In genomic region chr16:69831212-69832123, GRCh38 we compare ENCODE assay signal across 13 cellular contexts.
DNase-seq lines count a peak whose midpoint lies in the region; ATAC-seq, FAIRE-seq and TF ChIP-seq lines count a peak whose summit lies in the region.
"Had no signal": no experiment of that assay in that cellular context is flagged by ENCODE, and none has a peak within 500 bp of the region (broad histone marks: within the 10 kb centered on the region; RNA-seq: fewer than 3 reads in every experiment).

No MANE protein-coding gene starts in this region.

- BruUV-seq in Caco-2 (replicated peaks; lab: Mats Ljungman, UMichigan): no TSS peak

- no peaks in the 10 kb centered on the region for H3K9me3 Mint-ChIP-seq in Caco-2 (ENCODE audit: unreplicated experiment)
- H3K9me3 Mint-ChIP-seq: stimulated activated naive CD8-positive, alpha-beta T cell treated with anti-CD3 and anti-CD28 coated beads, Interleukin-15, amount 100 ng/mL, for 72 hours had no signal

- H3K27me3 ChIP-seq in Caco-2 (replicated peaks; ENCODE audit: control insufficient read depth, insufficient read depth, low read length) (no peaks in the 10 kb centered on the region), SJSA1 (replicated peaks) (no peaks in the 10 kb centered on the region), small intestine (ENCODE audit: control insufficient read depth in 2 of 2, insufficient read depth in 2 of 2, low read length in 2 of 2) (no peaks in the 10 kb centered on the region)

- H3K4me1 ChIP-seq in Caco-2 (peaks cover 35% of the 10 kb centered on the region), SJSA1 (replicated peaks) (peaks cover 17% of the 10 kb centered on the region), small intestine (ENCODE audit: control insufficient read depth in 2 of 2, insufficient read depth in 1 of 2, low read depth in 1 of 2, low read length in 1 of 2) (peaks cover 0 to 4% of the 10 kb centered on the region in 2 donors)

- CTCF ChIA-PET in Caco-2 (lab: Charles Lee): interaction anchor here (0.6 kb wide), 1 partner anchor 24 kb away, joined by 3 read pairs; no protein-coding TSS in a partner anchor

- H3K27me3 Mint-ChIP-seq in Caco-2 (ENCODE audit: insufficient read depth, unreplicated experiment): no peaks in the 10 kb centered on the region
- H3K27me3 Mint-ChIP-seq: stimulated activated naive CD8-positive, alpha-beta T cell treated with anti-CD3 and anti-CD28 coated beads, Interleukin-15, amount 100 ng/mL, for 72 hours had no signal

- H3K4me1 Mint-ChIP-seq in Caco-2 (ENCODE audit: low read depth, unreplicated experiment): peaks cover 31% of the 10 kb centered on the region

- no peaks in the 10 kb centered on the region for H3K36me3 ChIP-seq in Caco-2 (ENCODE audit: control insufficient read depth, insufficient read depth, low read length)
- H3K36me3 ChIP-seq in SJSA1: no peaks in the 10 kb centered on the region
- peaks cover 0 to 4% of the 10 kb centered on the region in 2 donors for H3K36me3 ChIP-seq in small intestine (ENCODE audit: control insufficient read depth in 2 of 2, insufficient read depth in 2 of 2, low read length in 2 of 2)

- H3K27ac Mint-ChIP-seq in Caco-2 (ENCODE audit: unreplicated experiment): peak overlapping the region; percentile 87

- intact Hi-C loops in Caco-2 (cut with micrococcal nuclease; ENCODE audit: unreplicated experiment): loop anchor here (2.0 kb wide), 3 partner anchors 17 to 33 kb away; no protein-coding TSS in a partner anchor

- POLR2A ChIA-PET in Caco-2 (lab: Charles Lee): no interaction called here

- FAIRE-seq in small intestine (lab: Jason Lieb, UNC) (no peak), HTR-8/SVneo (lab: Jason Lieb, UNC) (no peak)

- peaks cover 5% of the 10 kb centered on the region for H3K36me3 Mint-ChIP-seq in Caco-2 (ENCODE audit: insufficient read depth, unreplicated experiment)

- no peak for DNase-seq in Caco-2
- DNase-seq in SJSA1 (ENCODE audit: low read depth in 1 of 2, low spot score in 2 of 2): peak in 1 of 2 experiments; percentile 21
- DNase-seq in fibroblast of the aortic adventitia (ENCODE audit: low read depth): peak; percentile 22
- DNase-seq in small intestine: peak; percentile 58
- no peak for DNase-seq in HTR-8/SVneo (ENCODE audit: insufficient read length, low spot score)
- no peak for DNase-seq in NCI-H2029 treated with DMSO at 0.1 percent for 48 hours (lab: John Stamatoyannopoulos, UW)
- DNase-seq: activated CD8-positive, alpha-beta memory T cell treated with anti-CD3 and anti-CD28 coated beads, Interleukin-2, amount 50 U/mL, for 48 hours; NCI-H510A treated with DMSO at 0.1 percent for 48 hours; SHP77; stimulated activated CD4-positive, alpha-beta T cell treated with anti-CD3 and anti-CD28 coated beads, Interleukin-2, amount 100 ng/mL, for 24 hours; stimulated activated naive CD8-positive, alpha-beta T cell treated with anti-CD3 and anti-CD28 coated beads, Interleukin-15, amount 100 ng/mL, for 72 hours had no signal

- TF ChIP-seq CTCF in Caco-2 (IDR thresholded peaks at IDR 0.05; ENCODE audit: insufficient read depth in 1 of 2, low read depth in 1 of 2, low read length in 1 of 2, severe bottlenecking in 1 of 2, unreplicated experiment in 1 of 2) (no peak), fibroblast of the aortic adventitia (IDR thresholded peaks at IDR 0.05; ENCODE audit: insufficient read depth, low read length) (no peak)

- H3K4me3 ChIP-seq in Caco-2 (ENCODE audit: low read depth, low read length): no peak overlapping the region
- H3K4me3 ChIP-seq in SJSA1: no peak overlapping the region
- no peak overlapping the region for H3K4me3 ChIP-seq in fibroblast of the aortic adventitia (ENCODE audit: low read depth, low read length)
- H3K4me3 ChIP-seq in small intestine (ENCODE audit: low read depth in 1 of 2, low read length in 2 of 2): no peak overlapping the region

- 57 to 77% (median 59%) methylated on average over 13 of the region's 13 CpGs for WGBS in small intestine, 3 donors

- H3K4me3 Mint-ChIP-seq in Caco-2 (ENCODE audit: unreplicated experiment): peak overlapping the region; percentile 31
- H3K4me3 Mint-ChIP-seq: stimulated activated naive CD8-positive, alpha-beta T cell treated with anti-CD3 and anti-CD28 coated beads, Interleukin-15, amount 100 ng/mL, for 72 hours had no signal

- ATAC-seq in GM21381 (IDR thresholded peaks at IDR 0.05; ENCODE audit: unreplicated experiment) (no peak), GM19455 (IDR thresholded peaks at IDR 0.05; ENCODE audit: unreplicated experiment) (no peak)
- ATAC-seq: stimulated activated naive CD8-positive, alpha-beta T cell treated with anti-CD3 and anti-CD28 coated beads, Interleukin-15, amount 100 ng/mL, for 72 hours had no signal

- H3K27ac ChIP-seq in SJSA1: peak overlapping the region; percentile 37
- no peak overlapping the region for H3K27ac ChIP-seq in small intestine (ENCODE audit: low read depth in 1 of 2, low read length in 1 of 2)

- no peaks in the 10 kb centered on the region for H3K9me3 ChIP-seq in Caco-2
- H3K9me3 ChIP-seq in SJSA1 (replicated peaks): no peaks in the 10 kb centered on the region
- H3K9me3 ChIP-seq in small intestine (ENCODE audit: control insufficient read depth, low read depth): no peaks in the 10 kb centered on the region

Comparison
In these comparisons a context has a peak if more than half of its experiments do, and no peak if none do; other contexts are left out.
1. DNase-seq: peak in fibroblast of the aortic adventitia (single experiment) and small intestine (single experiment); none in Caco-2 (0 of 2), HTR-8/SVneo (single experiment) and NCI-H2029 treated with DMSO at 0.1 percent for 48 hours (single experiment).